In genomic region chr10:114729103-114729659, GRCh38 we compare ENCODE assay signal across 16 cellular contexts.
DNase-seq lines count a peak whose midpoint lies in the region; ATAC-seq and TF ChIP-seq lines count a peak whose summit lies in the region.
"Had no signal": no experiment of that assay in that cellular context is flagged by ENCODE, and none has a peak within 500 bp of the region (broad histone marks: within the 10 kb centered on the region; RNA-seq: fewer than 3 reads in every experiment).

No MANE protein-coding gene starts in this region.

- H3K27ac ChIP-seq in SK-N-SH (ENCODE audit: low read depth in 2 of 2, low read length in 1 of 2) = peak overlapping the region in 1 of 2 experiments; percentile 35; a peak in 1 of 4 replicates
- H3K27ac ChIP-seq: A549, PC-9 had no signal

- peaks cover 0 to 5% of the 10 kb centered on the region in 2 experiments for H3K36me3 ChIP-seq in SK-N-SH (replicated peaks in 1 of 2; ENCODE audit: control insufficient read depth in 1 of 2, insufficient read depth in 2 of 2, low read length in 1 of 2)

- TF ChIP-seq EP300 in SK-N-SH (IDR thresholded peaks at IDR 0.05; ENCODE audit: borderline replicate concordance in 1 of 2, low read depth in 1 of 2, low read length in 1 of 2) = peak in 1 of 2 experiments; percentile 96; a peak in 2 of 4 replicates

- WGBS in SK-N-SH (ENCODE audit: low lambda C conversion rate) = 24% methylated on average over 3 of the region's 3 CpGs

- no peaks in the 10 kb centered on the region for H3F3A ChIP-seq in SK-N-SH (replicated peaks; ENCODE audit: insufficient read depth)

- H4K20me1 ChIP-seq in SK-N-SH (ENCODE audit: insufficient read depth) = no peaks in the 10 kb centered on the region

- CTCF ChIA-PET in SK-N-SH (lab: Yijun Ruan, JAX) = interaction anchor here (0.8 to 1.7 kb wide), 8 partner anchors 25 to 259 kb away, joined by 3 to 5 read pairs (median 4); partner anchors contain the start of gene FHIP2A

- DNase-seq in left ventricle myocardium superior (no peak), left cardiac atrium (no peak), SK-N-SH (peak; percentile 67), foreskin melanocyte (peak; percentile 68), retina (no peak)
- DNase-seq: DMS53, Kasumi-1, MM.1S, NCI-H1048, NCI-H1417 treated with DMSO at 0.1 percent for 48 hours, NCI-H187, NCI-H748 treated with DMSO at 0.1 percent for 48 hours, PC-9 had no signal

- H3K79me2 ChIP-seq in SK-N-SH (ENCODE audit: insufficient read depth) = no peaks in the 10 kb centered on the region

- no peak overlapping the region for H3K9ac ChIP-seq in SK-N-SH

- ATAC-seq in left ventricle myocardium superior (peak; percentile 21), left cardiac atrium (no peak), GM18520 (IDR thresholded peaks at IDR 0.05; ENCODE audit: unreplicated experiment) (no peak), HG03469 (IDR thresholded peaks at IDR 0.05; ENCODE audit: unreplicated experiment) (no peak)
- ATAC-seq: A549 had no signal

- no peak for TF ChIP-seq CTCF in SK-N-SH (IDR thresholded peaks at IDR 0.05)

- no peak overlapping the region for H3K4me2 ChIP-seq in SK-N-SH
- H3K4me2 ChIP-seq: A549, PC-9 had no signal

- no peaks in the 10 kb centered on the region for H3K9me3 ChIP-seq in SK-N-SH
- H3K9me3 ChIP-seq: A549 had no signal

- POLR2A ChIA-PET in SK-N-SH (lab: Yijun Ruan, JAX) = no interaction called here

- peaks cover 0 to 10% of the 10 kb centered on the region in 2 experiments; a peak in 2 of 4 replicates for H3K4me1 ChIP-seq in SK-N-SH (ENCODE audit: control insufficient read depth in 1 of 2, insufficient read depth in 2 of 2, low read depth in 1 of 2, low read length in 1 of 2)

- no peak overlapping the region for H2AFZ ChIP-seq in SK-N-SH (ENCODE audit: low read depth)
- H2AFZ ChIP-seq: PC-9 had no signal

- H3K9me2 ChIP-seq in SK-N-SH = no peaks in the 10 kb centered on the region

- H3K27me3 ChIP-seq in SK-N-SH (ENCODE audit: insufficient read depth) = no peaks in the 10 kb centered on the region

- H3K4me3 ChIP-seq in SK-N-SH (ENCODE audit: low read depth in 2 of 2, low read length in 1 of 2) = no peak overlapping the region
- H3K4me3 ChIP-seq: A549, PC-9 had no signal

- 0 out of 2 replicates have a peak, but pooled peaks have one; percentile 1 for TF ChIP-seq RAD21 in SK-N-SH (IDR thresholded peaks at IDR 0.05; ENCODE audit: low read length)

- intact Hi-C loops in left ventricle myocardium superior (cut with micrococcal nuclease) (no loop called here), left cardiac atrium (cut with DNase I) (loop anchor here in 1 of 2 donors (5.0 kb wide), 1 partner anchor 38 kb away; no protein-coding TSS in a partner anchor)

TF ChIP-seq in SK-N-SH, 30 proteins besides CTCF, POLR2A, EP300 and RAD21:
- TF ChIP-seq, protein P1, sequence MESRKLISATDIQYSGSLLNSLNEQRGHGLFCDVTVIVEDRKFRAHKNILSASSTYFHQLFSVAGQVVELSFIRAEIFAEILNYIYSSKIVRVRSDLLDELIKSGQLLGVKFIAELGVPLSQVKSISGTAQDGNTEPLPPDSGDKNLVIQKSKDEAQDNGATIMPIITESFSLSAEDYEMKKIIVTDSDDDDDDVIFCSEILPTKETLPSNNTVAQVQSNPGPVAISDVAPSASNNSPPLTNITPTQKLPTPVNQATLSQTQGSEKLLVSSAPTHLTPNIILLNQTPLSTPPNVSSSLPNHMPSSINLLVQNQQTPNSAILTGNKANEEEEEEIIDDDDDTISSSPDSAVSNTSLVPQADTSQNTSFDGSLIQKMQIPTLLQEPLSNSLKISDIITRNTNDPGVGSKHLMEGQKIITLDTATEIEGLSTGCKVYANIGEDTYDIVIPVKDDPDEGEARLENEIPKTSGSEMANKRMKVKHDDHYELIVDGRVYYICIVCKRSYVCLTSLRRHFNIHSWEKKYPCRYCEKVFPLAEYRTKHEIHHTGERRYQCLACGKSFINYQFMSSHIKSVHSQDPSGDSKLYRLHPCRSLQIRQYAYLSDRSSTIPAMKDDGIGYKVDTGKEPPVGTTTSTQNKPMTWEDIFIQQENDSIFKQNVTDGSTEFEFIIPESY (IDR thresholded peaks at IDR 0.05; ENCODE audit: borderline replicate concordance, low read depth) = no peak
- TF ChIP-seq CHD2 (IDR thresholded peaks at IDR 0.05; ENCODE audit: low read length, partially characterized antibody) (peak; percentile 59), FOXJ3 (CRISPR knock-in tag; IDR thresholded peaks at IDR 0.05) (peak; percentile 62), TEAD4 (IDR thresholded peaks at IDR 0.05; ENCODE audit: borderline replicate concordance, insufficient read depth) (peak; percentile 32; the same call in 1 of the 2 replicates), RFX5 (IDR thresholded peaks at IDR 0.05; ENCODE audit: low read length) (no peak), RCOR1 (IDR thresholded peaks at IDR 0.05; ENCODE audit: low read length) (peak; percentile 97), TCF12 (IDR thresholded peaks at IDR 0.05) (peak; percentile 48), SMC3 (IDR thresholded peaks at IDR 0.05; ENCODE audit: low read depth, low read length) (no peak), FOXM1 (IDR thresholded peaks at IDR 0.05; ENCODE audit: low read depth) (no peak), GATA2 (CRISPR knock-in tag; IDR thresholded peaks at IDR 0.05) (peak; percentile 70), MXI1 (IDR thresholded peaks at IDR 0.05; ENCODE audit: low read depth, low read length) (peak; percentile 13; the same call in 1 of the 2 replicates)
TF ChIP-seq in SK-N-SH: peak in this region for 7.

Comparison
In these comparisons a context has a peak if more than half of its experiments do, and no peak if none do; other contexts are left out.
1. DNase-seq: peak in SK-N-SH (single experiment) and foreskin melanocyte (single experiment); none in left ventricle myocardium superior (single experiment), left cardiac atrium (single experiment) and retina (single experiment).